Comparison of ENCODE assay signal across 19 cellular contexts in the genomic region with DNA sequence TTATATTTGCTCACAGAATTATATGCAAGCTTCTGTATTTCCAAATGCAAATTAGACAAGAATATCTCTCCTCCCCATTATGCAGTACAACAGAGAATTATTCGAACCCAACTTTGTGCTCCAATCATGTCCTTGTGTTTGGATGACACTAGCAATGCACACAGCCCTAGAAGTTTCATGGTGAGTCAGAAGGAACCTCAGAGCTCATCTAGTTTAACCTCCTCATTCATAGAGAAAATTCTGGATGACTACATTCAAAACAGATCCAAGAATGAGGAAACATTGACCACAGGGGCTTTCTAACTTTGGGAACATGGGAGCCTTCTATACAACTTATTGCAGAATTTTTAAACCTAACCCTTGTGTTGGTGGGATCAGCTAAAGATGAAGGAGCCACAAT. TPM values are rescaled to one million over a fixed set of nuclear protein-coding genes. Genes with fewer than 3 reads are reported as not detected.
DNase-seq lines count a peak whose midpoint lies in the region; ATAC-seq, FAIRE-seq and TF ChIP-seq lines count a peak whose summit lies in the region.
"Had no signal": no experiment of that assay in that cellular context is flagged by ENCODE, and none has a peak within 500 bp of the region (broad histone marks: within the 10 kb centered on the region; RNA-seq: fewer than 3 reads in every experiment).

No MANE protein-coding gene starts in this region.

- H3K4me3 ChIP-seq in body of pancreas = no peak overlapping the region
- H3K4me3 ChIP-seq: prostate gland, suprapubic skin had no signal

- H3K36me3 Mint-ChIP-seq in glutamatergic neuron (ENCODE audit: unreplicated experiment) = no peaks in the 10 kb centered on the region

- no peaks in the 10 kb centered on the region for H3K36me3 ChIP-seq in body of pancreas (replicated peaks in 1 of 2; ENCODE audit: insufficient read depth in 1 of 2, low read depth in 2 of 2)
- H3K36me3 ChIP-seq: prostate gland, suprapubic skin had no signal

- H3K27me3 ChIP-seq in body of pancreas = no peaks in the 10 kb centered on the region
- H3K27me3 ChIP-seq: suprapubic skin had no signal

- H3K27me3 Mint-ChIP-seq in glutamatergic neuron (ENCODE audit: unreplicated experiment) = peaks cover 1% of the 10 kb centered on the region

- DNase-seq in EL = peak; percentile 40
- no peak for DNase-seq in H54 (ENCODE audit: insufficient read length, low spot score)
- peak; percentile 36 for DNase-seq in amniotic epithelial cell (ENCODE audit: low read depth)
- peak; percentile 80 for DNase-seq in kidney tubule cell (ENCODE audit: low spot score)
- DNase-seq in body of pancreas = no peak
- DNase-seq in glutamatergic neuron = no peak
- DNase-seq in OCI-M2 (lab: John Stamatoyannopoulos, UW; ENCODE audit: unreplicated experiment) = no peak
- DNase-seq: caudate nucleus; effector CD4-positive, alpha-beta T cell; hypothalamus; MV-4-11; NCI-H187 treated with DMSO at 0.1 percent for 48 hours; NCI-H345; small intestine; stimulated activated CD4-positive, alpha-beta T cell treated with anti-CD3 and anti-CD28 coated beads, Interleukin-4, amount 100 ng/mL, for 24 hours had no signal

- H3K9me3 Mint-ChIP-seq in glutamatergic neuron (ENCODE audit: unreplicated experiment) = no peaks in the 10 kb centered on the region

- 52 to 57% methylated on average over 1 of the region's 1 CpG for WGBS in body of pancreas, 2 donors

- H3K27ac ChIP-seq in body of pancreas = no peak overlapping the region
- H3K27ac ChIP-seq: HL-60, prostate gland, RWPE1, suprapubic skin had no signal

- TF ChIP-seq CTCF in body of pancreas (IDR thresholded peaks at IDR 0.05) (no peak), glutamatergic neuron (IDR thresholded peaks at IDR 0.05; ENCODE audit: partially characterized antibody, unreplicated experiment) (no peak)

- H3K4me1 ChIP-seq in body of pancreas = no peaks in the 10 kb centered on the region
- H3K4me1 ChIP-seq: prostate gland, suprapubic skin had no signal

- TF ChIP-seq POLR2A in H54 (IDR thresholded peaks at IDR 0.05; ENCODE audit: low read depth, low read length) (no peak), body of pancreas (IDR thresholded peaks at IDR 0.05) (no peak)

- ATAC-seq in body of pancreas = no peak

- no peaks in the 10 kb centered on the region for H3K4me1 Mint-ChIP-seq in glutamatergic neuron (ENCODE audit: low read depth, unreplicated experiment)

- H3K4me3 Mint-ChIP-seq in glutamatergic neuron (ENCODE audit: unreplicated experiment) = no peak overlapping the region

- no peaks in the 10 kb centered on the region for H3K9me3 ChIP-seq in body of pancreas
- H3K9me3 ChIP-seq: prostate gland, suprapubic skin had no signal

- no peak overlapping the region for H3K27ac Mint-ChIP-seq in glutamatergic neuron (ENCODE audit: unreplicated experiment)

- intact Hi-C loops in body of pancreas (cut with DNase I) = no loop called here

- FAIRE-seq in H54 (lab: Jason Lieb, UNC) = peak; percentile 11
- FAIRE-seq: small intestine had no signal

RNA-seq across cellular contexts. Expression of a gene that starts 12.8 kb away (rescaled TPM):
- 10 to 100 TPM; 16.1 to 17.1 TPM for total RNA-seq in body of pancreas
- total RNA-seq in glutamatergic neuron (ENCODE audit: unreplicated experiment) = 1.1 TPM

Comparison
In these comparisons a context has a peak if more than half of its experiments do, and no peak if none do; other contexts are left out.
1. DNase-seq: peak in EL (single experiment), amniotic epithelial cell (single experiment) and kidney tubule cell (single experiment); none in H54 (single experiment), body of pancreas (0 of 4), glutamatergic neuron (single experiment) and OCI-M2 (single experiment).